In the genomic region with DNA sequence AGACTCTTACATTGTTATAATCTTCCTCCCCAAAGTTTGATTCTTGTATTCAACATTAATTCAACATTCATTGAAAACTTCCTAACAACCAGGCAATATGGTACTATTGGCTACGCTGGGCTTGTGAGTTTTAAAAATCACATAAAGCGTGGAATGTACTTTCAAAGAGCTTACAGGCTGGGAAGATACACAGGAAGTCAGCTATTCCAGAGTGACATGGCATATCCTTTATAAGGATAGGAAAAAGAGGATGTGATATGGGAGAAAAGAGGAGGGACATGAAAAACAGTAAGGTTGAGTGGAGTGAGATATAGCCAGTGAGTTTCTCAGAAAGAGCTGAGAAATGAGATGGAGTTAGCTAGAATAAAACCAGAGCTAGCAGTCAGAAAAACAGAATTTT, we compare ENCODE assay signal across 1 cellular context.
TF ChIP-seq lines count a peak whose summit lies in the region.

No MANE protein-coding gene starts in this region.

TF ChIP-seq in HepG2, 621 proteins besides CTCF, POLR2A, EP300 and RAD21:
- TF ChIP-seq KIAA2018 (CRISPR knock-in tag; IDR thresholded peaks at IDR 0.05; ENCODE audit: borderline replicate concordance), result no peak
- TF ChIP-seq ZNF607 (CRISPR knock-in tag; IDR thresholded peaks at IDR 0.05; ENCODE audit: borderline replicate concordance), result no peak
- TF ChIP-seq MIER2 (CRISPR knock-in tag; IDR thresholded peaks at IDR 0.05), result no peak
- TF ChIP-seq ZSCAN30 (CRISPR knock-in tag; IDR thresholded peaks at IDR 0.05), result no peak
- TF ChIP-seq, protein P1, sequence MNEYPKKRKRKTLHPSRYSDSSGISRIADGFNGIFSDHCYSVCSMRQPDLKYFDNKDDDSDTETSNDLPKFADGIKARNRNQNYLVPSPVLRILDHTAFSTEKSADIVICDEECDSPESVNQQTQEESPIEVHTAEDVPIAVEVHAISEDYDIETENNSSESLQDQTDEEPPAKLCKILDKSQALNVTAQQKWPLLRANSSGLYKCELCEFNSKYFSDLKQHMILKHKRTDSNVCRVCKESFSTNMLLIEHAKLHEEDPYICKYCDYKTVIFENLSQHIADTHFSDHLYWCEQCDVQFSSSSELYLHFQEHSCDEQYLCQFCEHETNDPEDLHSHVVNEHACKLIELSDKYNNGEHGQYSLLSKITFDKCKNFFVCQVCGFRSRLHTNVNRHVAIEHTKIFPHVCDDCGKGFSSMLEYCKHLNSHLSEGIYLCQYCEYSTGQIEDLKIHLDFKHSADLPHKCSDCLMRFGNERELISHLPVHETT (CRISPR knock-in tag; conservative IDR thresholded peaks at IDR 0.05), result no peak
- no peak for TF ChIP-seq ZNF180 (CRISPR knock-in tag; IDR thresholded peaks at IDR 0.05; ENCODE audit: borderline replicate concordance, low read depth)
- no peak for TF ChIP-seq TEAD3 (CRISPR knock-in tag; optimal IDR thresholded peaks at IDR 0.05; ENCODE audit: borderline replicate concordance)
- TF ChIP-seq ZMAT5 (CRISPR knock-in tag; IDR thresholded peaks at IDR 0.05; ENCODE audit: borderline replicate concordance, low read depth), result no peak
